ENCODE assay signal across 1 cellular context in genomic region chr12:120290541-120291312, GRCh38.
A peak's percentile ranks its signal among the peaks of the same experiment; 100 is the strongest.
TF ChIP-seq lines count a peak whose summit lies in the region.

No MANE protein-coding gene starts in this region.

TF ChIP-seq in HepG2, 621 proteins besides CTCF, POLR2A, EP300 and RAD21 (continues in another document):
- TF ChIP-seq KDM2A (CRISPR knock-in tag; IDR thresholded peaks at IDR 0.05; ENCODE audit: borderline replicate concordance, low read depth) = peak; percentile 60; the same call in 1 of the 2 replicates
- peak; percentile 28; the same call in 1 of the 2 replicates for TF ChIP-seq ZMYM3 (CRISPR knock-in tag; IDR thresholded peaks at IDR 0.05)
- TF ChIP-seq ZNF362 (CRISPR knock-in tag; IDR thresholded peaks at IDR 0.05; ENCODE audit: borderline replicate concordance) = peak; percentile 45; the same call in 1 of the 2 replicates
- no peak for TF ChIP-seq LCORL (IDR thresholded peaks at IDR 0.05)
- TF ChIP-seq LCORL (CRISPR knock-in tag; IDR thresholded peaks at IDR 0.05) = 0 out of 2 replicates have a peak, but pooled peaks have one; percentile 35
- no peak for TF ChIP-seq CERS6 (CRISPR knock-in tag; IDR thresholded peaks at IDR 0.05)
- peak; percentile 48 for TF ChIP-seq RARA (CRISPR knock-in tag; IDR thresholded peaks at IDR 0.05)
- peak; percentile 73; the same call in 1 of the 2 replicates for TF ChIP-seq ZNF280D (CRISPR knock-in tag; IDR thresholded peaks at IDR 0.05)
- 0 out of 2 replicates have a peak, but pooled peaks have one; percentile 54 for TF ChIP-seq ZFP37 (CRISPR knock-in tag; IDR thresholded peaks at IDR 0.05; ENCODE audit: borderline replicate concordance)
- TF ChIP-seq MXD1 (CRISPR knock-in tag; IDR thresholded peaks at IDR 0.05) = no peak
- TF ChIP-seq DMAP1 (CRISPR knock-in tag; IDR thresholded peaks at IDR 0.05) = no peak
- TF ChIP-seq PITX1 (CRISPR knock-in tag; IDR thresholded peaks at IDR 0.05) = peak; percentile 17; the same call in 1 of the 2 replicates
- TF ChIP-seq MYPOP (CRISPR knock-in tag; IDR thresholded peaks at IDR 0.05) = 0 out of 2 replicates have a peak, but pooled peaks have one; percentile 6
- peak; percentile 17 for TF ChIP-seq HDAC1 (CRISPR knock-in tag; IDR thresholded peaks at IDR 0.05)
- TF ChIP-seq BCL6 (CRISPR knock-in tag; IDR thresholded peaks at IDR 0.05) = peak; percentile 9; the same call in 1 of the 2 replicates
- peak; percentile 35; the same call in 1 of the 2 replicates for TF ChIP-seq MED1 (CRISPR knock-in tag; IDR thresholded peaks at IDR 0.05)
- TF ChIP-seq ATF3 (CRISPR knock-in tag; IDR thresholded peaks at IDR 0.05) = no peak
- TF ChIP-seq AHDC1 (CRISPR knock-in tag; IDR thresholded peaks at IDR 0.05; ENCODE audit: borderline replicate concordance) = no peak
- no peak for TF ChIP-seq CEBPZ (IDR thresholded peaks at IDR 0.05; ENCODE audit: low read length)
- TF ChIP-seq DRAP1 (CRISPR knock-in tag; IDR thresholded peaks at IDR 0.05) = no peak
- 0 out of 4 replicates have a peak, but pooled peaks of 1 of the 2 experiments have one; percentile 23 for TF ChIP-seq HMGXB4 (CRISPR knock-in tag; IDR thresholded peaks at IDR 0.05; ENCODE audit: borderline replicate concordance in 1 of 2, low read depth in 1 of 2)
